Comparison of ENCODE assay signal across 15 cellular contexts in genomic region chr6:25012657-25013056, GRCh38.
A peak's percentile ranks its signal among the peaks of the same experiment; 100 is the strongest.
DNase-seq lines count a peak whose midpoint lies in the region; ATAC-seq and TF ChIP-seq lines count a peak whose summit lies in the region.
"Had no signal": no experiment of that assay in that cellular context is flagged by ENCODE, and none has a peak within 500 bp of the region (broad histone marks: within the 10 kb centered on the region; RNA-seq: fewer than 3 reads in every experiment).

No MANE protein-coding gene starts in this region.

- in situ Hi-C loops in astrocyte of the spinal cord (cut with HindIII; ENCODE audit: low sequenced_read_pairs) = no loop called here
- in situ Hi-C loops in transverse colon (cut with MboI; ENCODE audit: low pct_ligation_motif_present in 1 of 4, low pct_unique_long_range_greater_than_20kb in 1 of 4, low sequenced_read_pairs in 3 of 4) = loop anchor here in 2 of 4 donors (10.0 kb wide), 1 partner anchor 158 kb away; no protein-coding TSS in a partner anchor

- H3K9me3 ChIP-seq in CD4-positive, alpha-beta memory T cell (ENCODE audit: control insufficient read depth in 1 of 2, low read length in 2 of 2) = no peaks in the 10 kb centered on the region
- H3K9me3 ChIP-seq in MG63 = no peaks in the 10 kb centered on the region
- H3K9me3 ChIP-seq in transverse colon = no peaks in the 10 kb centered on the region
- H3K9me3 ChIP-seq: SJCRH30, thyroid gland had no signal

- H3K4me3 Mint-ChIP-seq in CD4-positive, alpha-beta memory T cell = no peak overlapping the region
- no peak overlapping the region for H3K4me3 Mint-ChIP-seq in natural killer cell
- H3K4me3 Mint-ChIP-seq: activated CD4-positive, alpha-beta T cell treated with anti-CD3 and anti-CD28 coated beads for 36 hours; mesothelial cell of epicardium had no signal

- H3K27me3 Mint-ChIP-seq in CD4-positive, alpha-beta memory T cell = no peaks in the 10 kb centered on the region
- H3K27me3 Mint-ChIP-seq in natural killer cell (ENCODE audit: low read depth in 2 of 2) = no peaks in the 10 kb centered on the region
- H3K27me3 Mint-ChIP-seq: activated CD4-positive, alpha-beta T cell treated with anti-CD3 and anti-CD28 coated beads for 36 hours had no signal

- no peak overlapping the region for H3K27ac ChIP-seq in CD4-positive, alpha-beta memory T cell (ENCODE audit: low read depth, low read length)
- H3K27ac ChIP-seq in transverse colon = no peak overlapping the region
- H3K27ac ChIP-seq: SJCRH30, thyroid gland had no signal

- ATAC-seq in natural killer cell (no peak), GM19351 (IDR thresholded peaks at IDR 0.05; ENCODE audit: unreplicated experiment) (no peak), GM19397 (IDR thresholded peaks at IDR 0.05; ENCODE audit: unreplicated experiment) (no peak), GM21367 (IDR thresholded peaks at IDR 0.05; ENCODE audit: unreplicated experiment) (no peak)
- ATAC-seq: activated CD4-positive, alpha-beta T cell treated with anti-CD3 and anti-CD28 coated beads for 36 hours had no signal

- peaks cover 3 to 7% of the 10 kb centered on the region in 2 donors for H3K36me3 Mint-ChIP-seq in CD4-positive, alpha-beta memory T cell
- no peaks in the 10 kb centered on the region for H3K36me3 Mint-ChIP-seq in natural killer cell
- H3K36me3 Mint-ChIP-seq: mesothelial cell of epicardium had no signal

- intact Hi-C loops in CD4-positive, alpha-beta memory T cell (cut with micrococcal nuclease) = loop anchor here (10.0 kb wide), 1 partner anchor 728 kb away; no protein-coding TSS in a partner anchor
- intact Hi-C loops in natural killer cell (cut with micrococcal nuclease) = no loop called here
- intact Hi-C loops in transverse colon (cut with DNase I; ENCODE audit: low total_unique reads) = no loop called here

- 35 to 46% methylated on average over 2 of the region's 2 CpGs for WGBS in transverse colon (ENCODE audit: low coverage in 1 of 2), 2 donors

- H3K4me3 ChIP-seq in CD4-positive, alpha-beta memory T cell (ENCODE audit: low read length in 2 of 2) = no peak overlapping the region
- H3K4me3 ChIP-seq in MG63 = no peak overlapping the region
- no peak overlapping the region for H3K4me3 ChIP-seq in astrocyte of the spinal cord (ENCODE audit: low read depth, low read length)
- H3K4me3 ChIP-seq in transverse colon = no peak overlapping the region
- H3K4me3 ChIP-seq: SJCRH30, thyroid gland had no signal

- peaks cover 55 to 92% (median 68%) of the 10 kb centered on the region in 4 donors for H3K4me1 Mint-ChIP-seq in CD4-positive, alpha-beta memory T cell
- H3K4me1 Mint-ChIP-seq in natural killer cell = peaks cover 60 to 61% of the 10 kb centered on the region in 2 donors

- TF ChIP-seq EP300 in transverse colon (IDR thresholded peaks at IDR 0.05; ENCODE audit: low read depth) = no peak

- peak overlapping the region in 4 of 7 donors; percentile 32 to 93 (median 40) for H3K27ac Mint-ChIP-seq in CD4-positive, alpha-beta memory T cell
- peak overlapping the region; percentile 24 to 50 for H3K27ac Mint-ChIP-seq in natural killer cell
- H3K27ac Mint-ChIP-seq: activated CD4-positive, alpha-beta T cell treated with anti-CD3 and anti-CD28 coated beads for 36 hours; mesothelial cell of epicardium had no signal

- DNase-seq in CD4-positive, alpha-beta memory T cell = no peak
- DNase-seq in MG63 (peak; percentile 20), astrocyte of the spinal cord (ENCODE audit: low read depth, low spot score) (peak; percentile 64), natural killer cell (no peak), transverse colon (no peak)
- DNase-seq: activated naive CD4-positive, alpha-beta T cell treated with Interleukin-2 at 50 U/mL for 16 hours; effector CD4-positive, alpha-beta T cell; NCI-H2029 treated with DMSO at 0.1 percent for 48 hours; SJCRH30; thyroid gland had no signal

- peaks cover 87% of the 10 kb centered on the region for H3K4me1 ChIP-seq in CD4-positive, alpha-beta memory T cell (ENCODE audit: insufficient read depth, low read length)
- peaks cover 0 to 8% (median 3%) of the 10 kb centered on the region in 4 donors for H3K4me1 ChIP-seq in transverse colon
- H3K4me1 ChIP-seq: SJCRH30 had no signal

- no peaks in the 10 kb centered on the region for H3K36me3 ChIP-seq in CD4-positive, alpha-beta memory T cell (ENCODE audit: insufficient read depth, low read length)
- H3K36me3 ChIP-seq in MG63 = no peaks in the 10 kb centered on the region
- no peaks in the 10 kb centered on the region for H3K36me3 ChIP-seq in transverse colon
- H3K36me3 ChIP-seq: SJCRH30, thyroid gland had no signal

- no peaks in the 10 kb centered on the region for H3K9me3 Mint-ChIP-seq in CD4-positive, alpha-beta memory T cell
- no peaks in the 10 kb centered on the region for H3K9me3 Mint-ChIP-seq in natural killer cell
- H3K9me3 Mint-ChIP-seq: mesothelial cell of epicardium had no signal

- H3K27me3 ChIP-seq in CD4-positive, alpha-beta memory T cell (ENCODE audit: insufficient read depth, low read length) = no peaks in the 10 kb centered on the region
- H3K27me3 ChIP-seq in MG63 (no peaks in the 10 kb centered on the region), transverse colon (no peaks in the 10 kb centered on the region)
- H3K27me3 ChIP-seq: SJCRH30, thyroid gland had no signal

- POLR2A ChIA-PET in CD4-positive, alpha-beta memory T cell (lab: Charles Lee; ENCODE audit: partially characterized antibody) = interaction anchor here (1.1 to 1.4 kb wide), 2 partner anchors 21 to 141 kb away, joined by 3 to 4 read pairs; no protein-coding TSS in a partner anchor

- TF ChIP-seq POLR2A in transverse colon (IDR thresholded peaks at IDR 0.05) = no peak

- TF ChIP-seq CTCF in astrocyte of the spinal cord (IDR thresholded peaks at IDR 0.05; ENCODE audit: low read depth, low read length) (no peak), natural killer cell (IDR thresholded peaks at IDR 0.05) (no peak), transverse colon (IDR thresholded peaks at IDR 0.05) (no peak)

- CTCF ChIA-PET in CD4-positive, alpha-beta memory T cell (lab: Charles Lee; ENCODE audit: partially characterized antibody) = interaction anchor here (1.2 to 10.8 kb wide), 5 partner anchors 8 to 157 kb away, joined by 3 to 177 read pairs (median 25); no protein-coding TSS in a partner anchor

Comparison
In these comparisons a context has a peak if more than half of its experiments do, and no peak if none do; other contexts are left out.
1. DNase-seq: peak in MG63 (single experiment) and astrocyte of the spinal cord (single experiment); none in CD4-positive, alpha-beta memory T cell (0 of 5), natural killer cell (single experiment) and transverse colon (single experiment).